In the genomic region with DNA sequence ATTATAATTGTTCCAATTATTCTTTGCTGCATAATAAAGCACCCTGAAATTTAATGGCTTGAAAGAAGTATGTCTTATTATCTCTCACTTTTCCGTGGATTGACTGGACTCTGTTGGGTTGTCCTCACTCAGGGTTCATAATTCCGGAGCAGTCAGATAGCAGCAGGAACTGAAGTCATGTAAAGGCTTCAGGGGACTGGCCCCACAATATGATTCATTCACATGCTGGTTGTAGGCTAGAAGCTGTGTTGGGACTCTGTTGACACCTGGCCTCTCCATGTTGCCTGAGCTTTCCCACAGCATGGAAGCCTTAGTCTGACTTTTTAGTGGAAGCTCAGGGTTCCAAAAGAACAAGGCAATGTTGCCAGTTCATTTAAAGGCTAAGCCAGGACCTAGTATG, we compare ENCODE assay signal across 25 cellular contexts.
DNase-seq lines count a peak whose midpoint lies in the region; ATAC-seq and TF ChIP-seq lines count a peak whose summit lies in the region.
"Had no signal": no experiment of that assay in that cellular context is flagged by ENCODE, and none has a peak within 500 bp of the region (broad histone marks: within the 10 kb centered on the region; RNA-seq: fewer than 3 reads in every experiment).

No MANE protein-coding gene starts in this region.

- peaks cover 4% of the 10 kb centered on the region for H3F3A ChIP-seq in smooth muscle cell (ENCODE audit: low read depth)

- H2AFZ ChIP-seq in smooth muscle cell (ENCODE audit: low read depth) = no peak overlapping the region
- H2AFZ ChIP-seq: GM23338, PC-9 had no signal

- intact Hi-C loops in heart left ventricle (cut with DNase I) = loop anchor here in 3 of 10 donors (5.0 to 10.0 kb wide), 2 partner anchors 39 to 111 kb away; no protein-coding TSS in a partner anchor
- intact Hi-C loops in left ventricle myocardium superior (cut with micrococcal nuclease) = no loop called here
- intact Hi-C loops in right lobe of liver (cut with DNase I) = no loop called here
- intact Hi-C loops in posterior vena cava (cut with DNase I) = no loop called here

- H3K27ac Mint-ChIP-seq in WTC11 = peak overlapping the region; percentile 11; the same call in 1 of the 2 replicates
- H3K27ac Mint-ChIP-seq: CD4-positive, alpha-beta memory T cell had no signal

- H3K36me3 Mint-ChIP-seq in WTC11 = no peaks in the 10 kb centered on the region
- H3K36me3 Mint-ChIP-seq: CD4-positive, alpha-beta memory T cell had no signal

- H3K4me1 Mint-ChIP-seq in WTC11 = peaks cover 65% of the 10 kb centered on the region
- H3K4me1 Mint-ChIP-seq: CD4-positive, alpha-beta memory T cell had no signal

- H4K20me1 ChIP-seq in smooth muscle cell (ENCODE audit: low read depth) = no peaks in the 10 kb centered on the region
- H4K20me1 ChIP-seq: BLaER1 treated with 17β-estradiol and CSF1 and Interleukin-3, amounts not matched to agents 10 nM and 100 nM had no signal

- CTCF ChIA-PET in WTC11 (lab: Charles Lee) = no interaction called here

- H3K36me3 ChIP-seq in heart left ventricle (no peaks in the 10 kb centered on the region), right lobe of liver (no peaks in the 10 kb centered on the region), smooth muscle cell (ENCODE audit: low read depth) (no peaks in the 10 kb centered on the region)
- H3K36me3 ChIP-seq: BLaER1 treated with 17β-estradiol and CSF1 and Interleukin-3, amounts not matched to agents 10 nM and 100 nM had no signal

- H3K9ac ChIP-seq in smooth muscle cell (ENCODE audit: low read depth) = no peak overlapping the region
- H3K9ac ChIP-seq: BLaER1 treated with 17β-estradiol and CSF1 and Interleukin-3, amounts not matched to agents 10 nM and 100 nM had no signal

- TF ChIP-seq POLR2A in heart left ventricle (IDR thresholded peaks at IDR 0.05) = no peak
- no peak for TF ChIP-seq POLR2A in right lobe of liver (IDR thresholded peaks at IDR 0.05)

- no peak overlapping the region for H3K4me3 Mint-ChIP-seq in WTC11
- H3K4me3 Mint-ChIP-seq: CD4-positive, alpha-beta memory T cell; GM23338 had no signal

- no peak overlapping the region for H3K4me3 ChIP-seq in heart left ventricle
- no peak overlapping the region for H3K4me3 ChIP-seq in right lobe of liver
- no peak overlapping the region for H3K4me3 ChIP-seq in smooth muscle cell
- H3K4me3 ChIP-seq: BLaER1 treated with 17β-estradiol and CSF1 and Interleukin-3, amounts not matched to agents 10 nM and 100 nM; GM23338; PC-9 had no signal

- H3K79me2 ChIP-seq in smooth muscle cell (ENCODE audit: low read depth) = no peaks in the 10 kb centered on the region

- H3K9me3 Mint-ChIP-seq in WTC11 = no peaks in the 10 kb centered on the region
- H3K9me3 Mint-ChIP-seq: GM23338 had no signal

- POLR2A ChIA-PET in WTC11 (lab: Charles Lee) = no interaction called here

- no peak for DNase-seq in heart left ventricle
- no peak for DNase-seq in left ventricle myocardium superior
- DNase-seq in WTC11 (ENCODE audit: low spot score) = no peak
- DNase-seq in right lobe of liver = no peak
- no peak for DNase-seq in smooth muscle cell (lab: John Stamatoyannopoulos, UW; ENCODE audit: unreplicated experiment)
- DNase-seq in NCI-H2081 treated with DMSO at 0.1 percent for 48 hours (lab: John Stamatoyannopoulos, UW) = no peak
- no peak for DNase-seq in NCI-H748 (lab: John Stamatoyannopoulos, UW; ENCODE audit: unreplicated experiment)
- no peak for DNase-seq in posterior vena cava (ENCODE audit: low spot score)
- DNase-seq: 8988T; Caco-2; CD4-positive, alpha-beta memory T cell; DMS 273 treated with DMSO at 0.1 percent for 48 hours; KG1; NCI-H1092; NCI-H1436; NCI-H187 treated with DMSO at 0.1 percent for 48 hours; NCI-H2227 treated with DMSO at 0.1 percent for 48 hours; NCI-H510A; NCI-H748 treated with DMSO at 0.1 percent for 48 hours; PC-9; RPMI8226; SIG-M5 had no signal

- H3K27ac ChIP-seq in heart left ventricle = peak overlapping the region in 11 of 12 donors; percentile 3 to 78 (median 45)
- peak overlapping the region in 2 of 3 donors; percentile 11 to 45 for H3K27ac ChIP-seq in right lobe of liver
- peak overlapping the region; percentile 22 for H3K27ac ChIP-seq in smooth muscle cell (ENCODE audit: low read depth)
- H3K27ac ChIP-seq: PC-9 had no signal

- H3K4me1 ChIP-seq in heart left ventricle = peaks cover 0 to 59% (median 17%) of the 10 kb centered on the region in 12 donors
- H3K4me1 ChIP-seq in right lobe of liver = peaks cover 0 to 8% (median 0%) of the 10 kb centered on the region in 4 donors
- H3K4me1 ChIP-seq in smooth muscle cell (ENCODE audit: low read depth) = peaks cover 30% of the 10 kb centered on the region
- H3K4me1 ChIP-seq: Caco-2 had no signal

- WGBS in heart left ventricle, 4 donors = 20 to 41% (median 32%) methylated on average over 2 of the region's 2 CpGs
- 38% methylated on average over 2 of the region's 2 CpGs for whole genome bisulfite sequencing in right lobe of liver (ENCODE audit: insufficient coverage, low coverage, low lambda C conversion rate, missing lambda C conversion rate)
- 49% methylated on average over 2 of the region's 2 CpGs for WGBS in smooth muscle cell (ENCODE audit: low lambda C conversion rate)

- H3K4me2 ChIP-seq in smooth muscle cell = no peak overlapping the region
- H3K4me2 ChIP-seq: GM23338, PC-9 had no signal

- H3K27me3 Mint-ChIP-seq in WTC11 (ENCODE audit: low read depth) = no peaks in the 10 kb centered on the region
- H3K27me3 Mint-ChIP-seq: CD4-positive, alpha-beta memory T cell had no signal

- TF ChIP-seq CTCF in heart left ventricle (IDR thresholded peaks at IDR 0.05) (no peak), WTC11 (IDR thresholded peaks at IDR 0.05) (no peak), right lobe of liver (IDR thresholded peaks at IDR 0.05) (no peak), smooth muscle cell (IDR thresholded peaks at IDR 0.05; ENCODE audit: borderline replicate concordance, insufficient read depth, poor library complexity, severe bottlenecking) (no peak)

- H3K27me3 ChIP-seq in heart left ventricle (no peaks in the 10 kb centered on the region), right lobe of liver (no peaks in the 10 kb centered on the region), smooth muscle cell (ENCODE audit: low read depth) (no peaks in the 10 kb centered on the region)
- H3K27me3 ChIP-seq: BLaER1 treated with 17β-estradiol and CSF1 and Interleukin-3, amounts not matched to agents 10 nM and 100 nM had no signal

- H3K9me3 ChIP-seq in heart left ventricle (no peaks in the 10 kb centered on the region), right lobe of liver (no peaks in the 10 kb centered on the region), smooth muscle cell (replicated peaks; ENCODE audit: low read depth) (no peaks in the 10 kb centered on the region)
- H3K9me3 ChIP-seq: BLaER1 treated with 17β-estradiol and CSF1 and Interleukin-3, amounts not matched to agents 10 nM and 100 nM; Caco-2 had no signal

- ATAC-seq in heart left ventricle (no peak), left ventricle myocardium superior (no peak), WTC11 (no peak), right lobe of liver (peak in 3 of 4 donors; percentile 33 to 59 (median 45))
- ATAC-seq: GM23338, HCT116 had no signal

TF ChIP-seq in WTC11, 78 proteins besides CTCF, POLR2A, EP300 and RAD21 (continues in another document):
- TF ChIP-seq ARID4B (CRISPR knock-in tag; IDR thresholded peaks at IDR 0.05; ENCODE audit: borderline replicate concordance) (no peak), SMAD3 (CRISPR knock-in tag; IDR thresholded peaks at IDR 0.05; ENCODE audit: borderline replicate concordance) (no peak), MYBL2 (CRISPR knock-in tag; IDR thresholded peaks at IDR 0.05) (no peak), ZNF423 (CRISPR knock-in tag; IDR thresholded peaks at IDR 0.05) (no peak), NFYB (CRISPR knock-in tag; conservative IDR thresholded peaks at IDR 0.05; ENCODE audit: low read depth) (no peak), JAZF1 (CRISPR knock-in tag; IDR thresholded peaks at IDR 0.05) (no peak), FOXK1 (CRISPR knock-in tag; IDR thresholded peaks at IDR 0.05) (no peak), FOXJ3 (CRISPR knock-in tag; IDR thresholded peaks at IDR 0.05; ENCODE audit: borderline replicate concordance) (no peak), ZNF232 (CRISPR knock-in tag; IDR thresholded peaks at IDR 0.05) (no peak)

Comparison
In these comparisons a context has a peak if more than half of its experiments do, and no peak if none do; other contexts are left out.
1. ATAC-seq: peak in right lobe of liver (3 of 4); none in heart left ventricle (0 of 4), left ventricle myocardium superior (single experiment) and WTC11 (single experiment).
2. Peak in every context shown above with its lines, with median percentiles within 50 percentile points of each other: H3K27ac ChIP-seq.